7 cellular contexts compared by ENCODE assay signal in the genomic region with DNA sequence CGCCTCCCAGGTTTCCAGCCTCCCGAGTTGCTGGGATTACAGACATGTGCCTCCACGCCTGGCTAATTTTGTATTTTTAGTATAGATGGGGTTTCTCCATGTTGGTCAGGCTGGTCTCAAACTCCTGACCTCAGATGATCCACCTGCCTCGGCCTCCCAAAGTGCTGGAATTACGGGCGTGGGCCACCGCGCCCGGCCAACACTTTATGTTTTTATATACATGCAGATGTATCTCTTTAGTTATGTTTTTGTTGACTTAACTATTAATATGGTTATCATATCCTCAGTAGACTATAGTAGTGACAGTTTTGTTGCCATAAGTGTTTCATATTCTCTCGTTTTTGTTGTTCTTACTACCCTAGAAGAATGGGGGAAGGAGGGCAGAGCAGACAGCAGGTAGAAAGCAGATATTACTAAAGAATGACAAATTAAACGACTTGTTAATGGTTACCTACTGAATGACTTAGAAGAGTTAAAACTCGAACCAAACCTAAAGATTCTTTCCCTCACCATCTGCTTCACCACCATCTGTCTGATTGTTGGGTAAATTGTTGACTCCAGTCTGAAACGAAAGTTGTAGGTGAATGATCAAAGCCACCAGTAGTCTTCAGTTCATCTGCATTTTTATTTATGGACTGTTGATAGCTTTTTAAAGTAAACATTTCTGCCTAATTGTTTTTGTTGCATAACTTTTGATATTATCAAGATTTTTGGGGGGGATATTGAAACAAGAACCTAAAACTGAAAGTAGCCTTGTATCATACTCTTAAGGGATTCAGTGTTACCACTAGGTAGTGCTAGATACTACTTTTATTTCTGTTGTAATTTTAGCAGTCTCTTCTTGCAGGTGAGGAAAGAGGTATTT.
A peak's percentile ranks its signal among the peaks of the same experiment; 100 is the strongest.
DNase-seq lines count a peak whose midpoint lies in the region; ATAC-seq and TF ChIP-seq lines count a peak whose summit lies in the region.

No MANE protein-coding gene starts in this region.

- TF ChIP-seq CTCF in DND-41 (IDR thresholded peaks at IDR 0.05; ENCODE audit: borderline replicate concordance, extremely low read depth, low read length, poor library complexity, severe bottlenecking) (peak; percentile 60), body of pancreas (IDR thresholded peaks at IDR 0.05) (peak in 6 of 7 experiments; percentile 29 to 51 (median 38)), lung (IDR thresholded peaks at IDR 0.05; ENCODE audit: control extremely low read depth, extremely low read depth) (peak; percentile 28)

- no peaks in the 10 kb centered on the region for H3K27me3 ChIP-seq in DND-41 (ENCODE audit: insufficient read depth, low read length, poor library complexity)
- H3K27me3 ChIP-seq in body of pancreas, result no peaks in the 10 kb centered on the region
- H3K27me3 ChIP-seq in lung (ENCODE audit: control insufficient read depth, insufficient read depth), result no peaks in the 10 kb centered on the region

- no peak for DNase-seq in DND-41
- DNase-seq in NCI-H2196 treated with DMSO at 0.1 percent for 48 hours (lab: John Stamatoyannopoulos, UW; ENCODE audit: unreplicated experiment), result peak; percentile 32
- no peak for DNase-seq in body of pancreas
- no peak for DNase-seq in lung (ENCODE audit: low spot score)
- DNase-seq in mesenteric fat pad (ENCODE audit: low spot score), result no peak

- intact Hi-C loops in body of pancreas (cut with DNase I), result no loop called here

- H3K27ac ChIP-seq in DND-41 (ENCODE audit: low read length) (no peak overlapping the region), body of pancreas (no peak overlapping the region), lung (ENCODE audit: low read depth in 1 of 2, low read length in 1 of 2) (no peak overlapping the region)

- H3K36me3 ChIP-seq in DND-41 (ENCODE audit: insufficient read depth, low read length) (peaks cover 88% of the 10 kb centered on the region), body of pancreas (replicated peaks in 1 of 2; ENCODE audit: insufficient read depth in 1 of 2, low read depth in 2 of 2) (peaks cover 0 to 11% of the 10 kb centered on the region in 2 donors), lung (ENCODE audit: control insufficient read depth in 2 of 2, insufficient read depth in 2 of 2, low read length in 2 of 2) (peaks cover 8 to 14% of the 10 kb centered on the region in 2 donors)

- no peaks in the 10 kb centered on the region for H3K79me2 ChIP-seq in DND-41 (ENCODE audit: insufficient read depth, low read length)

- H3K4me2 ChIP-seq in DND-41 (ENCODE audit: insufficient read depth, low read length), result no peak overlapping the region

- peak; percentile 84 for ATAC-seq in DND-41 (ENCODE audit: insufficient read depth, low read depth)
- peak; percentile 64 for ATAC-seq in GM21619 (IDR thresholded peaks at IDR 0.05; ENCODE audit: unreplicated experiment)
- ATAC-seq in body of pancreas, result no peak
- ATAC-seq in lung (ENCODE audit: insufficient read depth, low FRiP score), result peak; percentile 58
- no peak for ATAC-seq in GM21529 (IDR thresholded peaks at IDR 0.05; ENCODE audit: unreplicated experiment)

- H3K9me3 ChIP-seq in DND-41 (ENCODE audit: insufficient read depth, low read length, severe bottlenecking), result no peaks in the 10 kb centered on the region
- no peaks in the 10 kb centered on the region for H3K9me3 ChIP-seq in body of pancreas
- no peaks in the 10 kb centered on the region for H3K9me3 ChIP-seq in lung (ENCODE audit: control insufficient read depth in 2 of 2, insufficient read depth in 1 of 2, low read length in 1 of 2)

- H4K20me1 ChIP-seq in DND-41 (ENCODE audit: insufficient read depth, low read length), result no peaks in the 10 kb centered on the region

- WGBS in body of pancreas, 2 donors, result 82 to 84% methylated on average over 13 of the region's 13 CpGs
- 78 to 89% methylated on average over 13 of the region's 13 CpGs for WGBS in lung, 2 donors

- TF ChIP-seq POLR2A in body of pancreas (IDR thresholded peaks at IDR 0.05), result no peak

- no peak overlapping the region for H3K9ac ChIP-seq in DND-41 (ENCODE audit: low read depth, low read length)

- no peak overlapping the region for H2AFZ ChIP-seq in DND-41 (ENCODE audit: low read depth, low read length)

- H3K4me1 ChIP-seq in DND-41 (ENCODE audit: insufficient read depth, low read length) (no peaks in the 10 kb centered on the region), body of pancreas (no peaks in the 10 kb centered on the region), lung (ENCODE audit: control insufficient read depth in 2 of 2, insufficient read depth in 2 of 2, low read length in 2 of 2) (no peaks in the 10 kb centered on the region)

- H3K4me3 ChIP-seq in DND-41 (ENCODE audit: low read depth in 1 of 2, low read length in 2 of 2), result no peak overlapping the region
- no peak overlapping the region for H3K4me3 ChIP-seq in body of pancreas
- H3K4me3 ChIP-seq in lung, result no peak overlapping the region

Comparison
In these comparisons a context has a peak if more than half of its experiments do, and no peak if none do; other contexts are left out.
1. ATAC-seq: peak in DND-41 (single experiment), GM21619 (single experiment) and lung (single experiment); none in body of pancreas (single experiment) and GM21529 (single experiment).
2. Peak in every context shown above with its lines, with median percentiles within 50 percentile points of each other: CTCF ChIP-seq.